ENCODE assay signal across 11 cellular contexts in genomic region chr10:104326991-104327610, GRCh38. TPM values are rescaled to one million over a fixed set of nuclear protein-coding genes. Genes with fewer than 3 reads are reported as not detected.
A peak's percentile ranks its signal among the peaks of the same experiment; 100 is the strongest.
DNase-seq lines count a peak whose midpoint lies in the region; ATAC-seq, FAIRE-seq and TF ChIP-seq lines count a peak whose summit lies in the region.
"Had no signal": no experiment of that assay in that cellular context is flagged by ENCODE, and none has a peak within 500 bp of the region (broad histone marks: within the 10 kb centered on the region; RNA-seq: fewer than 3 reads in every experiment).

No MANE protein-coding gene starts in this region.

- no peaks in the 10 kb centered on the region for H3K9me3 ChIP-seq in effector memory CD4-positive, alpha-beta T cell (ENCODE audit: control insufficient read depth, low read length)
- H3K9me3 ChIP-seq in vagina (no peaks in the 10 kb centered on the region), small intestine (ENCODE audit: control insufficient read depth, low read depth) (no peaks in the 10 kb centered on the region)

- H3K27me3 ChIP-seq in effector memory CD4-positive, alpha-beta T cell (replicated peaks; ENCODE audit: control insufficient read depth, insufficient read depth, low read length, poor library complexity, severe bottlenecking) = no peaks in the 10 kb centered on the region
- H3K27me3 ChIP-seq in vagina = no peaks in the 10 kb centered on the region
- H3K27me3 ChIP-seq in small intestine (ENCODE audit: control insufficient read depth in 2 of 2, insufficient read depth in 2 of 2, low read length in 2 of 2) = no peaks in the 10 kb centered on the region

- H3K9me3 Mint-ChIP-seq in stimulated activated naive CD8-positive, alpha-beta T cell treated with anti-CD3 and anti-CD28 coated beads, Interleukin-15, Interleukin-2, amounts not matched to agents 100 ng/mL and 50 ng/mL, for 24 hours = no peaks in the 10 kb centered on the region
- H3K9me3 Mint-ChIP-seq in nephron = no peaks in the 10 kb centered on the region

- peaks cover 100% of the 10 kb centered on the region for H3K4me1 Mint-ChIP-seq in stimulated activated naive CD8-positive, alpha-beta T cell treated with anti-CD3 and anti-CD28 coated beads, Interleukin-15, Interleukin-2, amounts not matched to agents 100 ng/mL and 50 ng/mL, for 24 hours (ENCODE audit: low read depth)
- H3K4me1 Mint-ChIP-seq in nephron = peaks cover 83% of the 10 kb centered on the region

- peaks cover 28% of the 10 kb centered on the region for H3K36me3 Mint-ChIP-seq in stimulated activated naive CD8-positive, alpha-beta T cell treated with anti-CD3 and anti-CD28 coated beads, Interleukin-15, Interleukin-2, amounts not matched to agents 100 ng/mL and 50 ng/mL, for 24 hours (ENCODE audit: low read depth)
- H3K36me3 Mint-ChIP-seq in nephron (ENCODE audit: low read depth) = peaks cover 3% of the 10 kb centered on the region

- ATAC-seq in stimulated activated naive CD8-positive, alpha-beta T cell treated with anti-CD3 and anti-CD28 coated beads, Interleukin-15, Interleukin-2, amounts not matched to agents 100 U/mL and 50 U/mL, for 24 hours = no peak
- no peak for ATAC-seq in GM19023 (IDR thresholded peaks at IDR 0.05; ENCODE audit: unreplicated experiment)

- peaks cover 83% of the 10 kb centered on the region for H3K4me1 ChIP-seq in effector memory CD4-positive, alpha-beta T cell (ENCODE audit: control insufficient read depth, insufficient read depth, low read length, poor library complexity, severe bottlenecking)
- H3K4me1 ChIP-seq in vagina (peaks cover 100% of the 10 kb centered on the region), small intestine (ENCODE audit: control insufficient read depth in 2 of 2, insufficient read depth in 1 of 2, low read depth in 1 of 2, low read length in 1 of 2) (peaks cover 2 to 30% of the 10 kb centered on the region in 2 donors)

- 93 to 95% (median 93%) methylated on average over 9 of the region's 9 CpGs for WGBS in small intestine, 3 donors

- no peak for TF ChIP-seq POLR2A in vagina (IDR thresholded peaks at IDR 0.05)

- no peaks in the 10 kb centered on the region for H3K36me3 ChIP-seq in effector memory CD4-positive, alpha-beta T cell (ENCODE audit: control insufficient read depth, insufficient read depth, low read length)
- H3K36me3 ChIP-seq in vagina (no peaks in the 10 kb centered on the region), small intestine (ENCODE audit: control insufficient read depth in 2 of 2, insufficient read depth in 2 of 2, low read length in 2 of 2) (no peaks in the 10 kb centered on the region)

- intact Hi-C loops in vagina (cut with DNase I) = no loop called here

- no peak overlapping the region for H3K4me3 ChIP-seq in effector memory CD4-positive, alpha-beta T cell (ENCODE audit: insufficient read depth, low read depth, low read length, poor library complexity, severe bottlenecking)
- H3K4me3 ChIP-seq in vagina (peak overlapping the region; percentile 29 to 38), small intestine (ENCODE audit: low read depth in 1 of 2, low read length in 2 of 2) (no peak overlapping the region)

- H3K4me3 Mint-ChIP-seq in stimulated activated naive CD8-positive, alpha-beta T cell treated with anti-CD3 and anti-CD28 coated beads, Interleukin-15, Interleukin-2, amounts not matched to agents 100 ng/mL and 50 ng/mL, for 24 hours = peak overlapping the region; percentile 79
- peak overlapping the region in 2 of 3 experiments; percentile 43 to 79 for H3K4me3 Mint-ChIP-seq in nephron

- H3K27me3 Mint-ChIP-seq in stimulated activated naive CD8-positive, alpha-beta T cell treated with anti-CD3 and anti-CD28 coated beads, Interleukin-15, Interleukin-2, amounts not matched to agents 100 ng/mL and 50 ng/mL, for 24 hours = no peaks in the 10 kb centered on the region
- H3K27me3 Mint-ChIP-seq in nephron (ENCODE audit: low read depth) = peaks cover 4% of the 10 kb centered on the region

- FAIRE-seq in small intestine (lab: Jason Lieb, UNC) = no peak
- FAIRE-seq: islet of Langerhans had no signal

- peak overlapping the region; percentile 94 for H3K27ac Mint-ChIP-seq in stimulated activated naive CD8-positive, alpha-beta T cell treated with anti-CD3 and anti-CD28 coated beads, Interleukin-15, Interleukin-2, amounts not matched to agents 100 ng/mL and 50 ng/mL, for 24 hours
- peak overlapping the region; percentile 83 to 100 (median 98) for H3K27ac Mint-ChIP-seq in nephron

- no peak for DNase-seq in stimulated activated naive CD8-positive, alpha-beta T cell treated with anti-CD3 and anti-CD28 coated beads, Interleukin-15, Interleukin-2, amounts not matched to agents 100 U/mL and 50 U/mL, for 24 hours
- no peak for DNase-seq in effector memory CD4-positive, alpha-beta T cell
- DNase-seq in vagina (ENCODE audit: extremely low spot score in 2 of 2) = no peak
- no peak for DNase-seq in small intestine
- no peak for DNase-seq in NCI-H1105 treated with DMSO at 0.1 percent for 48 hours (lab: John Stamatoyannopoulos, UW)
- DNase-seq: aorta, NCI-H1694 treated with DMSO at 0.1 percent for 48 hours had no signal

- TF ChIP-seq CTCF in nephron (IDR thresholded peaks at IDR 0.05; ENCODE audit: unreplicated experiment in 3 of 3) (no peak), vagina (IDR thresholded peaks at IDR 0.05) (no peak)

- H3K27ac ChIP-seq in effector memory CD4-positive, alpha-beta T cell (ENCODE audit: insufficient read depth, low read length, poor library complexity, severe bottlenecking) = peak overlapping the region; percentile 75
- H3K27ac ChIP-seq in vagina (peak overlapping the region; percentile 96), small intestine (ENCODE audit: low read depth in 1 of 2, low read length in 1 of 2) (peak overlapping the region in 1 of 2 donors; percentile 79)

RNA-seq across cellular contexts. Expression of gene ITPRIP, which starts 11.2 kb away (rescaled TPM):
- total RNA-seq in vagina = 85.7 TPM
- polyA plus RNA-seq in small intestine = 1 to 10 TPM in 2 of 3 donors, under 1 TPM in 1; 0.67 to 10.0 (median 1.1) TPM

RNA-seq across cellular contexts. Expression of gene CFAP58, which starts 26.5 kb away (rescaled TPM):
- total RNA-seq in vagina = 0.49 TPM
- under 1 TPM in 2 of 3 donors, not detected in 1; 0.07 to 0.27 TPM for polyA plus RNA-seq in small intestine

RNA-seq across cellular contexts. Expression of gene GSTO2, which starts 58.1 kb away (rescaled TPM):
- 13.8 TPM for total RNA-seq in vagina
- 10 to 100 TPM in 2 of 3 donors, 1 to 10 TPM in 1; 9.2 to 20.9 (median 13.2) TPM for polyA plus RNA-seq in small intestine

Comparison
In these comparisons a context has a peak if more than half of its experiments do, and no peak if none do; other contexts are left out.
1. H3K4me3 ChIP-seq: peak in vagina (2 of 2); none in effector memory CD4-positive, alpha-beta T cell (single experiment) and small intestine (0 of 2).